ENCODE assay signal across 28 cellular contexts in the genomic region with DNA sequence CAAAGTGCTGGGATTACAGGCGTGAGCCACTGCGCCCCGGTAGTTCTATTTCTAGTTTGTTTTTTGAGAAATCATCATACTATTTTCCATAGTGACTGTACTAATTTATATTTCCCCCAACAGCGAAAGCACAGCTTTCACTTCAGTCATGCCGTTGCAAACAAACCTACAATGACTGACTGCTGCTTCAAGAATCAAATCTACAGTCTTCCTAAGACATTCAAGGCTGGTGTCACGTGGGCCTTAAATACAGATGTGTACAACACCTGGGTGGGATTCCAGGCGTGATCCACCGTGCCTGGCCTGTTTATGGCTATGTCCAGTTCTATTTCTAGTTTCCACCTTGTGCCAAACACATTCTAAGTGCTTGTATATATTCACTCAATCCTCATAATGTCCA.
DNase-seq lines count a peak whose midpoint lies in the region; ATAC-seq and TF ChIP-seq lines count a peak whose summit lies in the region.
"Had no signal": no experiment of that assay in that cellular context is flagged by ENCODE, and none has a peak within 500 bp of the region (broad histone marks: within the 10 kb centered on the region; RNA-seq: fewer than 3 reads in every experiment).

No MANE protein-coding gene starts in this region.

- H3K79me1 ChIP-seq in IMR-90 (ENCODE audit: low read depth in 1 of 2, low read length in 2 of 2), result peaks cover 5 to 27% of the 10 kb centered on the region in 2 experiments; a peak in 2 of 4 replicates

- no peak overlapping the region for H4K5ac ChIP-seq in IMR-90 (ENCODE audit: low read depth, low read length)

- H3K18ac ChIP-seq in IMR-90 (ENCODE audit: low read depth, low read length), result no peak overlapping the region

- H4K8ac ChIP-seq in IMR-90 (ENCODE audit: low read depth in 2 of 2, low read length in 2 of 2), result no peak overlapping the region

- H3K4ac ChIP-seq in IMR-90 (ENCODE audit: low read depth, low read length), result no peak overlapping the region

- H3K9me1 ChIP-seq in IMR-90 (ENCODE audit: insufficient read depth, low read length), result peaks cover 13% of the 10 kb centered on the region; the same call in 1 of the 2 replicates

- CTCF ChIA-PET in IMR-90 (lab: Yijun Ruan, JAX), result interaction anchor here (0.7 kb wide), 1 partner anchor 11 kb away, joined by 3 read pairs; no protein-coding TSS in a partner anchor

- no peak overlapping the region for H4K91ac ChIP-seq in IMR-90 (ENCODE audit: insufficient read depth, low read depth, low read length)

- no peaks in the 10 kb centered on the region for H3K9me3 ChIP-seq in IMR-90 (ENCODE audit: control insufficient read depth, insufficient read depth, low read length)
- no peaks in the 10 kb centered on the region for H3K9me3 ChIP-seq in neural progenitor cell (ENCODE audit: low read depth)
- H3K9me3 ChIP-seq: heart right ventricle, lower lobe of right lung had no signal

- no peak overlapping the region for H3K4me3 Mint-ChIP-seq in neural progenitor cell
- H3K4me3 Mint-ChIP-seq: activated CD4-positive, alpha-beta memory T cell treated with anti-CD3 and anti-CD28 coated beads, Interleukin-2, amount 10 ng/mL, durations not matched to agents 7 days and 5 days; activated naive CD8-positive, alpha-beta T cell; IgD-negative memory B cell; naive thymus-derived CD8-positive, alpha-beta T cell; stimulated activated effector memory CD8-positive, alpha-beta T cell treated with anti-CD3 and anti-CD28 coated beads, Interleukin-12 subunit alpha, Interleukin-12 subunit beta, amount 100 ng/mL, for 72 hours; T-cell had no signal

- TF ChIP-seq CTCF in IMR-90 (conservative IDR thresholded peaks at IDR 0.05; ENCODE audit: low read depth, low read length) (no peak), neural progenitor cell (IDR thresholded peaks at IDR 0.05) (no peak)

- peaks cover 44% of the 10 kb centered on the region for H4K20me1 ChIP-seq in IMR-90 (ENCODE audit: insufficient read depth, low read length)
- H4K20me1 ChIP-seq in neural progenitor cell (ENCODE audit: low read depth), result no peaks in the 10 kb centered on the region

- TF ChIP-seq RAD21 in IMR-90 (IDR thresholded peaks at IDR 0.05; ENCODE audit: low read length), result no peak

- H3K9ac ChIP-seq in IMR-90 (ENCODE audit: low read depth, low read length) (no peak overlapping the region), neural progenitor cell (no peak overlapping the region)
- H3K9ac ChIP-seq: BLaER1 treated with 17β-estradiol and CSF1 and Interleukin-3, amounts not matched to agents 10 nM and 100 nM had no signal

- no TSS peak for BruUV-seq in IMR-90 (replicated peaks; lab: Mats Ljungman, UMichigan)

- H2BK120ac ChIP-seq in IMR-90 (ENCODE audit: low read depth, low read length), result no peak overlapping the region

- no peak overlapping the region for H3K14ac ChIP-seq in IMR-90 (replicated peaks; ENCODE audit: low read depth, low read length)

- no peak overlapping the region for H2BK20ac ChIP-seq in IMR-90 (ENCODE audit: low read depth, low read length)

- no peak overlapping the region for H3K23ac ChIP-seq in IMR-90 (ENCODE audit: low read depth, low read length)

- peaks cover 5% of the 10 kb centered on the region for H3K9me3 Mint-ChIP-seq in neural progenitor cell
- H3K9me3 Mint-ChIP-seq: activated CD4-positive, alpha-beta memory T cell treated with anti-CD3 and anti-CD28 coated beads, Interleukin-2, amount 10 ng/mL, durations not matched to agents 7 days and 5 days; stimulated activated effector memory CD8-positive, alpha-beta T cell treated with anti-CD3 and anti-CD28 coated beads, Interleukin-12 subunit alpha, Interleukin-12 subunit beta, amount 100 ng/mL, for 72 hours; T-cell had no signal

- no peaks in the 10 kb centered on the region for H3K36me3 Mint-ChIP-seq in neural progenitor cell
- H3K36me3 Mint-ChIP-seq: activated naive CD8-positive, alpha-beta T cell; IgD-negative memory B cell; naive thymus-derived CD8-positive, alpha-beta T cell; T-cell had no signal

- no peak for TF ChIP-seq POLR2A in IMR-90 (IDR thresholded peaks at IDR 0.05; ENCODE audit: low read depth, low read length)

- H3K27me3 Mint-ChIP-seq in neural progenitor cell (ENCODE audit: insufficient read depth, low read depth), result peaks cover 7% of the 10 kb centered on the region
- H3K27me3 Mint-ChIP-seq: activated naive CD8-positive, alpha-beta T cell; IgD-negative memory B cell had no signal

- H3K36me3 ChIP-seq in IMR-90 (ENCODE audit: control insufficient read depth, insufficient read depth, low read length) (peaks cover 17% of the 10 kb centered on the region), neural progenitor cell (no peaks in the 10 kb centered on the region)
- H3K36me3 ChIP-seq: cardiac muscle cell had no signal

- POLR2A ChIA-PET in IMR-90 (lab: Charles Lee; ENCODE audit: unreplicated experiment), result no interaction called here

- in situ Hi-C loops in IMR-90 (cut with MboI; ENCODE audit: low sequenced_read_pairs), result no loop called here

- H3K4me1 Mint-ChIP-seq in neural progenitor cell, result peaks cover 2% of the 10 kb centered on the region
- H3K4me1 Mint-ChIP-seq: activated CD4-positive, alpha-beta memory T cell treated with anti-CD3 and anti-CD28 coated beads, Interleukin-2, amount 10 ng/mL, durations not matched to agents 7 days and 5 days; stimulated activated effector memory CD8-positive, alpha-beta T cell treated with anti-CD3 and anti-CD28 coated beads, Interleukin-12 subunit alpha, Interleukin-12 subunit beta, amount 100 ng/mL, for 72 hours; T-cell had no signal

- no peak overlapping the region for H3K56ac ChIP-seq in IMR-90 (ENCODE audit: extremely low read depth, insufficient read depth, low read length)

- H3K4me1 ChIP-seq in IMR-90 (ENCODE audit: control insufficient read depth, insufficient read depth, low read length) (peaks cover 11% of the 10 kb centered on the region), neural progenitor cell (no peaks in the 10 kb centered on the region)

- H2AK5ac ChIP-seq in IMR-90 (ENCODE audit: low read depth, low read length), result no peak overlapping the region

- H3K79me2 ChIP-seq in neural progenitor cell (ENCODE audit: low read depth), result no peaks in the 10 kb centered on the region

- no peak overlapping the region for H2AK9ac ChIP-seq in IMR-90 (replicated peaks; ENCODE audit: low read depth, low read length, poor library complexity)

- dilution Hi-C loops in IMR-90 (cut with HindIII; ENCODE audit: low sequenced_read_pairs, unreplicated experiment), result no loop called here

- H3K4me3 ChIP-seq in IMR-90 (ENCODE audit: insufficient read depth, low read depth, low read length) (no peak overlapping the region), neural progenitor cell (no peak overlapping the region)
- H3K4me3 ChIP-seq: BLaER1 treated with 17β-estradiol and CSF1 and Interleukin-3, amounts not matched to agents 10 nM and 100 nM; cardiac muscle cell; heart right ventricle; lower lobe of right lung had no signal

- 34% methylated on average over 2 of the region's 8 CpGs; no CpG with 5 or more reads in 1 of the 2 experiments for WGBS in IMR-90 (ENCODE audit: extremely low coverage in 2 of 2, insufficient read length in 1 of 2), 2 experiments

- H2AFZ ChIP-seq in IMR-90 (replicated peaks; ENCODE audit: low read length, poor library complexity) (no peak overlapping the region), neural progenitor cell (replicated peaks) (no peak overlapping the region)

- H2BK5ac ChIP-seq in IMR-90 (ENCODE audit: low read depth, low read length, poor library complexity, severe bottlenecking), result no peak overlapping the region

- H3K27ac Mint-ChIP-seq in neural progenitor cell, result peak overlapping the region; percentile 69
- H3K27ac Mint-ChIP-seq: activated CD4-positive, alpha-beta memory T cell treated with anti-CD3 and anti-CD28 coated beads, Interleukin-2, amount 10 ng/mL, durations not matched to agents 7 days and 5 days; activated naive CD8-positive, alpha-beta T cell; stimulated activated effector memory CD8-positive, alpha-beta T cell treated with anti-CD3 and anti-CD28 coated beads, Interleukin-12 subunit alpha, Interleukin-12 subunit beta, amount 100 ng/mL, for 72 hours; T-cell had no signal

- H3K27ac ChIP-seq in IMR-90 (ENCODE audit: insufficient read depth, low read length) (no peak overlapping the region), neural progenitor cell (no peak overlapping the region)
- H3K27ac ChIP-seq: cardiac muscle cell, lower lobe of right lung had no signal

- H3F3A ChIP-seq in neural progenitor cell (ENCODE audit: low read depth), result no peaks in the 10 kb centered on the region

- intact Hi-C loops in IMR-90 (cut with micrococcal nuclease), result no loop called here

- ATAC-seq in IMR-90 (ENCODE audit: low read depth) (no peak), esophagus mucosa (peak; percentile 26), GM19023 (IDR thresholded peaks at IDR 0.05; ENCODE audit: unreplicated experiment) (no peak)
- ATAC-seq: naive thymus-derived CD8-positive, alpha-beta T cell; stimulated activated effector memory CD8-positive, alpha-beta T cell treated with anti-CD3 and anti-CD28 coated beads, Interleukin-12 subunit alpha, Interleukin-12 subunit beta, amount 100 ng/mL, for 72 hours; T-cell had no signal

- no peak overlapping the region for H3K4me2 ChIP-seq in IMR-90 (ENCODE audit: low read depth, low read length)
- no peak overlapping the region for H3K4me2 ChIP-seq in neural progenitor cell
- H3K4me2 ChIP-seq: BLaER1 treated with 17β-estradiol and CSF1 and Interleukin-3, amounts not matched to agents 10 nM and 100 nM had no signal

- peak; percentile 13 for DNase-seq in ELR (ENCODE audit: low read depth)
- peak; percentile 65 for DNase-seq in IMR-90
- DNase-seq in neural progenitor cell (ENCODE audit: low spot score), result no peak
- DNase-seq in cerebellar cortex (ENCODE audit: low spot score), result no peak
- DNase-seq in NCI-H1092 treated with DMSO at 0.1 percent for 48 hours (lab: John Stamatoyannopoulos, UW), result no peak
- DNase-seq in DMS 273 treated with DMSO at 0.1 percent for 48 hours (lab: John Stamatoyannopoulos, UW), result no peak
- DNase-seq: activated CD4-positive, alpha-beta memory T cell treated with anti-CD3 and anti-CD28 coated beads, Interleukin-2, amount 10 ng/mL, durations not matched to agents 7 days and 5 days; anterior cingulate cortex; DMS53; effector CD8-positive, alpha-beta T cell; foreskin melanocyte; GDM1; HCEC 1CT; heart right ventricle; lower lobe of right lung; midbrain; naive thymus-derived CD8-positive, alpha-beta T cell; NCI-H1048; NCI-H1694 treated with DMSO at 0.1 percent for 48 hours; substantia nigra; T-cell had no signal

- H3K27me3 ChIP-seq in IMR-90 (ENCODE audit: control insufficient read depth, insufficient read depth, low read length) (no peaks in the 10 kb centered on the region), neural progenitor cell (no peaks in the 10 kb centered on the region)
- H3K27me3 ChIP-seq: BLaER1 treated with 17β-estradiol and CSF1 and Interleukin-3, amounts not matched to agents 10 nM and 100 nM; cardiac muscle cell; heart right ventricle had no signal

- no peak overlapping the region for H2BK15ac ChIP-seq in IMR-90 (ENCODE audit: low read depth, low read length)

Comparison
In these comparisons a context has a peak if more than half of its experiments do, and no peak if none do; other contexts are left out.
1. DNase-seq: peak in ELR (single experiment) and IMR-90 (single experiment); none in neural progenitor cell (single experiment), cerebellar cortex (single experiment), NCI-H1092 treated with DMSO at 0.1 percent for 48 hours (single experiment) and DMS 273 treated with DMSO at 0.1 percent for 48 hours (single experiment).